ENCODE assay signal across 16 cellular contexts in genomic region chr12:131370791-131371579, GRCh38.
DNase-seq lines count a peak whose midpoint lies in the region; ATAC-seq and TF ChIP-seq lines count a peak whose summit lies in the region.
"Had no signal": no experiment of that assay in that cellular context is flagged by ENCODE, and none has a peak within 500 bp of the region (broad histone marks: within the 10 kb centered on the region; RNA-seq: fewer than 3 reads in every experiment).

No MANE protein-coding gene starts in this region.

- no peaks in the 10 kb centered on the region for H3K9me3 Mint-ChIP-seq in osteocyte (ENCODE audit: unreplicated experiment)
- H3K9me3 Mint-ChIP-seq in activated naive CD4-positive, alpha-beta T cell treated with anti-CD3 and anti-CD28 coated beads, Interleukin-2, amount 10 ng/mL, durations not matched to agents 7 days and 5 days = no peaks in the 10 kb centered on the region

- no peak overlapping the region for H3K27ac Mint-ChIP-seq in osteocyte (ENCODE audit: unreplicated experiment)
- no peak overlapping the region for H3K27ac Mint-ChIP-seq in activated naive CD4-positive, alpha-beta T cell treated with anti-CD3 and anti-CD28 coated beads, Interleukin-2, amount 10 ng/mL, durations not matched to agents 7 days and 5 days
- H3K27ac Mint-ChIP-seq: CD14-positive monocyte had no signal

- no peaks in the 10 kb centered on the region for H3K4me1 Mint-ChIP-seq in osteocyte (ENCODE audit: unreplicated experiment)
- H3K4me1 Mint-ChIP-seq in activated naive CD4-positive, alpha-beta T cell treated with anti-CD3 and anti-CD28 coated beads, Interleukin-2, amount 10 ng/mL, durations not matched to agents 7 days and 5 days = no peaks in the 10 kb centered on the region
- H3K4me1 Mint-ChIP-seq: CD14-positive monocyte had no signal

- H3K27me3 Mint-ChIP-seq in osteocyte (ENCODE audit: unreplicated experiment) = peaks cover 2% of the 10 kb centered on the region
- H3K27me3 Mint-ChIP-seq in activated naive CD4-positive, alpha-beta T cell treated with anti-CD3 and anti-CD28 coated beads, Interleukin-2, amount 10 ng/mL, durations not matched to agents 7 days and 5 days = no peaks in the 10 kb centered on the region

- no peaks in the 10 kb centered on the region for H3K9me3 ChIP-seq in esophagus (ENCODE audit: control insufficient read depth in 2 of 2, insufficient read depth in 1 of 2, low read depth in 1 of 2, low read length in 1 of 2)
- H3K9me3 ChIP-seq: Peyer's patch had no signal

- DNase-seq in cardiac septum (ENCODE audit: low spot score) (peak; percentile 53), left cardiac atrium (no peak), osteocyte (ENCODE audit: extremely low spot score, unreplicated experiment) (peak; percentile 60), DMS 273 (lab: John Stamatoyannopoulos, UW; ENCODE audit: unreplicated experiment) (no peak), NCI-H2029 treated with DMSO at 0.1 percent for 48 hours (lab: John Stamatoyannopoulos, UW) (no peak)
- no peak for DNase-seq in activated naive CD4-positive, alpha-beta T cell treated with anti-CD3 and anti-CD28 coated beads, Interleukin-2, amount 10 ng/mL, durations not matched to agents 7 days and 5 days
- DNase-seq: DMS79, NCI-H1105 treated with DMSO at 0.1 percent for 48 hours, NCI-H187, NCI-H446 treated with DMSO at 0.1 percent for 48 hours, NCI-H774, SHP77 treated with DMSO at 0.1 percent for 48 hours had no signal

- H3K4me3 ChIP-seq in esophagus (ENCODE audit: low read depth in 1 of 2, low read length in 2 of 2) = no peak overlapping the region
- H3K4me3 ChIP-seq: Peyer's patch had no signal

- no peaks in the 10 kb centered on the region for H3K36me3 Mint-ChIP-seq in osteocyte (ENCODE audit: unreplicated experiment)
- no peaks in the 10 kb centered on the region for H3K36me3 Mint-ChIP-seq in activated naive CD4-positive, alpha-beta T cell treated with anti-CD3 and anti-CD28 coated beads, Interleukin-2, amount 10 ng/mL, durations not matched to agents 7 days and 5 days
- H3K36me3 Mint-ChIP-seq: CD14-positive monocyte had no signal

- no peak for ATAC-seq in left cardiac atrium
- no peak for ATAC-seq in GM19452 (IDR thresholded peaks at IDR 0.05; ENCODE audit: unreplicated experiment)

- no peak overlapping the region for H3K4me3 Mint-ChIP-seq in osteocyte (ENCODE audit: unreplicated experiment)
- no peak overlapping the region for H3K4me3 Mint-ChIP-seq in activated naive CD4-positive, alpha-beta T cell treated with anti-CD3 and anti-CD28 coated beads, Interleukin-2, amount 10 ng/mL, durations not matched to agents 7 days and 5 days
- H3K4me3 Mint-ChIP-seq: CD14-positive monocyte had no signal

- CTCF ChIA-PET in activated naive CD4-positive, alpha-beta T cell treated with anti-CD3 and anti-CD28 coated beads, Interleukin-2, amount 10 ng/mL, durations not matched to agents 7 days and 5 days (lab: Charles Lee) = no interaction called here

- WGBS in esophagus, 2 donors = 59 to 61% methylated on average over 22 of the region's 22 CpGs

- no peaks in the 10 kb centered on the region for H3K27me3 ChIP-seq in esophagus (ENCODE audit: control insufficient read depth in 1 of 2, insufficient read depth in 2 of 2, low read length in 2 of 2)
- H3K27me3 ChIP-seq: Peyer's patch had no signal

- intact Hi-C loops in cardiac septum (cut with DNase I) = no loop called here
- intact Hi-C loops in left cardiac atrium (cut with DNase I) = no loop called here

- peaks cover 0 to 5% of the 10 kb centered on the region in 2 donors for H3K4me1 ChIP-seq in esophagus (ENCODE audit: control insufficient read depth in 2 of 2, insufficient read depth in 2 of 2, low read length in 1 of 2)
- H3K4me1 ChIP-seq: Peyer's patch had no signal

- peak overlapping the region; percentile 11 to 24 for H3K27ac ChIP-seq in esophagus (ENCODE audit: low read depth in 2 of 2, low read length in 1 of 2)
- H3K27ac ChIP-seq: Peyer's patch had no signal

- H3K36me3 ChIP-seq in esophagus (ENCODE audit: control insufficient read depth in 2 of 2, insufficient read depth in 2 of 2, low read length in 1 of 2) = no peaks in the 10 kb centered on the region
- H3K36me3 ChIP-seq: Peyer's patch had no signal

- TF ChIP-seq CTCF in osteocyte (IDR thresholded peaks at IDR 0.05) = no peak

Comparison
In these comparisons a context has a peak if more than half of its experiments do, and no peak if none do; other contexts are left out.
1. DNase-seq: peak in cardiac septum (single experiment) and osteocyte (single experiment); none in left cardiac atrium (single experiment), DMS 273 (single experiment), NCI-H2029 treated with DMSO at 0.1 percent for 48 hours (single experiment) and activated naive CD4-positive, alpha-beta T cell treated with anti-CD3 and anti-CD28 coated beads, Interleukin-2, amount 10 ng/mL, durations not matched to agents 7 days and 5 days (single experiment).